ENCODE assay signal across 9 cellular contexts in the genomic region with DNA sequence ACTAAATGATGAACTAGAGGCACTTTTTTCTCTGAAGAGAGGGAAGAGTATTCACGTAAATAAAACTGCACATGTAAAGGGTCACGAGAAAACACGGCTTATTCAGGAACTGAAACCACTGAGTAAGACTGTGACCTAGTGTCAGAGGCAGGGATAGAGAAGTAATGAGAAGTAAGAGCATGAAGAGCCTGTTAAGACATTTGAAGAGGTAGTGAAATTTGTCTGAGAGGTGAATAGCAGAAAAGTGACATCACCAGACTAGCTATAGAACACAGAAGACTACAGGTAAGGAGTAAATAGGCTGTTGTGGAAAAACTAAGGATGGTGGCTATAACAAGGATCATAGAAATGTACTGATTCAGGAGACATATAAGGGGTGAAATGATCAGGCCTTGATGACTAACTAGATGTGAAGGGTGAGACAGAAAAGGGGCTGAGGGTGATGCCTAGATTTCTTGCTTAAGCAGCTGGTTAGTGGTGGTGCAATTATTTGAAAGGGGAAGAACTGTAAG.
DNase-seq lines count a peak whose midpoint lies in the region; ATAC-seq, FAIRE-seq and TF ChIP-seq lines count a peak whose summit lies in the region.
"Had no signal": no experiment of that assay in that cellular context is flagged by ENCODE, and none has a peak within 500 bp of the region (broad histone marks: within the 10 kb centered on the region; RNA-seq: fewer than 3 reads in every experiment).

No MANE protein-coding gene starts in this region.

- peak; percentile 6 for FAIRE-seq in D721Med (lab: Jason Lieb, UNC)

- DNase-seq in D721Med (ENCODE audit: insufficient read length, low spot score) (no peak), HuH-7 (ENCODE audit: low spot score) (no peak), H4 (ENCODE audit: low spot score) (no peak), NCI-H128 (lab: John Stamatoyannopoulos, UW; ENCODE audit: unreplicated experiment) (no peak)
- DNase-seq in effector memory CD4-positive, alpha-beta T cell, result no peak

- H3K27ac ChIP-seq in effector memory CD4-positive, alpha-beta T cell (ENCODE audit: insufficient read depth, low read length, poor library complexity, severe bottlenecking), result no peak overlapping the region

- TF ChIP-seq CTCF in D721Med (IDR thresholded peaks at IDR 0.05; ENCODE audit: insufficient read depth, missing control alignments), result no peak

- H3K4me3 ChIP-seq in effector memory CD4-positive, alpha-beta T cell (ENCODE audit: insufficient read depth, low read depth, low read length, poor library complexity, severe bottlenecking), result no peak overlapping the region
- H3K4me3 ChIP-seq: thoracic aorta had no signal

- H3K27me3 ChIP-seq in effector memory CD4-positive, alpha-beta T cell (replicated peaks; ENCODE audit: control insufficient read depth, insufficient read depth, low read length, poor library complexity, severe bottlenecking), result no peaks in the 10 kb centered on the region

- peaks cover 7% of the 10 kb centered on the region for H3K36me3 ChIP-seq in effector memory CD4-positive, alpha-beta T cell (ENCODE audit: control insufficient read depth, insufficient read depth, low read length)

- ATAC-seq in GM19467 (IDR thresholded peaks at IDR 0.05; ENCODE audit: unreplicated experiment) (peak; percentile 99), HG03457 (IDR thresholded peaks at IDR 0.05; ENCODE audit: unreplicated experiment) (peak; percentile 98), esophagus mucosa (peak; percentile 53)

- no peaks in the 10 kb centered on the region for H3K4me1 ChIP-seq in effector memory CD4-positive, alpha-beta T cell (ENCODE audit: control insufficient read depth, insufficient read depth, low read length, poor library complexity, severe bottlenecking)

- no peaks in the 10 kb centered on the region for H3K9me3 ChIP-seq in effector memory CD4-positive, alpha-beta T cell (ENCODE audit: control insufficient read depth, low read length)
- H3K9me3 ChIP-seq: thoracic aorta had no signal
